ENCODE assay signal across 29 cellular contexts in the genomic region with DNA sequence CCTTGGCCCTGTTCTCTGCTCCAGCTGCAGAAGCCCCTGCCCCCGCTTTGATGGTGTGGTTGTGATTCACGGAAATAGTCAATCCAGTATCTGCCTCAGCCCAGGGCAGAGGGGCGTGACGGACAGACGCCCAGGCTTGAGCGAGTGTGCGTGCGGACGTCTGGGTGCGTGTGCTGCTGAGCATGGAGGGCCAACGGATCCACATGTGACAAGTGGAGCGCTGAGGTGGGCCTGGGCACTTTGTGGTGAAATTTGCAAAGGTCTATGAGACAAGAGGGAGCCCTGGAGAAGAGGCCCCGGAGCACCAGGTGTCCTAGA.
DNase-seq lines count a peak whose midpoint lies in the region; ATAC-seq and TF ChIP-seq lines count a peak whose summit lies in the region.
"Had no signal": no experiment of that assay in that cellular context is flagged by ENCODE, and none has a peak within 500 bp of the region (broad histone marks: within the 10 kb centered on the region; RNA-seq: fewer than 3 reads in every experiment).

No MANE protein-coding gene starts in this region.

- no peaks in the 10 kb centered on the region for H3K9me3 ChIP-seq in T-helper 17 cell (ENCODE audit: control insufficient read depth, low read length, poor library complexity, severe bottlenecking)
- H3K9me3 ChIP-seq in BE2C = no peaks in the 10 kb centered on the region
- H3K9me3 ChIP-seq: neutrophil had no signal

- no peaks in the 10 kb centered on the region for H3K36me3 ChIP-seq in BE2C
- H3K36me3 ChIP-seq: adrenal gland, gastrocnemius medialis, neutrophil, transverse colon had no signal

- no peak for ATAC-seq in activated CD4-positive, CD25-positive, alpha-beta regulatory T cell treated with anti-CD3 and anti-CD28 coated beads, Interleukin-2, amount 50 U/mL, for 24 hours
- no peak for ATAC-seq in T-helper 17 cell
- peak; percentile 11 for ATAC-seq in stimulated activated memory B cell treated with anti-CD40 and anti-IgM and Interleukin-4, amounts not matched to agents 10 μg/mL and 1 μg/mL and 100 μg/mL, for 72 hours
- ATAC-seq: gastrocnemius medialis, HCT116, Panc1, sciatic nerve had no signal

- peak overlapping the region; percentile 59 for H3K4me3 Mint-ChIP-seq in T-helper 17 cell
- H3K4me3 Mint-ChIP-seq in glutamatergic neuron (ENCODE audit: unreplicated experiment) = no peak overlapping the region
- no peak overlapping the region for H3K4me3 Mint-ChIP-seq in stimulated activated memory B cell treated with anti-CD40 and anti-IgM and Interleukin-4, amounts not matched to agents 10 μg/mL and 1 μg/mL and 100 μg/mL, for 72 hours
- H3K4me3 Mint-ChIP-seq: activated CD4-positive, alpha-beta T cell treated with anti-CD3 and anti-CD28 coated beads, Interleukin-2, amount 10 ng/mL, durations not matched to agents 24 days and 14 days; brain had no signal

- H3K27me3 Mint-ChIP-seq in T-helper 17 cell (peaks cover 32% of the 10 kb centered on the region), glutamatergic neuron (ENCODE audit: unreplicated experiment) (no peaks in the 10 kb centered on the region)
- H3K27me3 Mint-ChIP-seq in stimulated activated memory B cell treated with anti-CD40 and anti-IgM and Interleukin-4, amounts not matched to agents 10 μg/mL and 1 μg/mL and 100 μg/mL, for 72 hours = peaks cover 41% of the 10 kb centered on the region
- H3K27me3 Mint-ChIP-seq: brain had no signal

- peaks cover 10% of the 10 kb centered on the region for H3K4me1 Mint-ChIP-seq in T-helper 17 cell
- H3K4me1 Mint-ChIP-seq in glutamatergic neuron (ENCODE audit: low read depth, unreplicated experiment) = peaks cover 5% of the 10 kb centered on the region
- H3K4me1 Mint-ChIP-seq in stimulated activated memory B cell treated with anti-CD40 and anti-IgM and Interleukin-4, amounts not matched to agents 10 μg/mL and 1 μg/mL and 100 μg/mL, for 72 hours = no peaks in the 10 kb centered on the region
- H3K4me1 Mint-ChIP-seq: activated CD4-positive, alpha-beta T cell treated with anti-CD3 and anti-CD28 coated beads, Interleukin-2, amount 10 ng/mL, durations not matched to agents 24 days and 14 days had no signal

- DNase-seq in activated CD4-positive, CD25-positive, alpha-beta regulatory T cell treated with anti-CD3 and anti-CD28 coated beads, Interleukin-2, amount 50 U/mL, for 72 hours = peak; percentile 6
- DNase-seq in T-helper 17 cell (no peak), glutamatergic neuron (no peak), NCI-H1092 (lab: John Stamatoyannopoulos, UW) (no peak), BE2C (no peak), anterior cingulate cortex (lab: John Stamatoyannopoulos, UW) (no peak)
- DNase-seq: 8988T; activated CD4-positive, alpha-beta T cell treated with anti-CD3 and anti-CD28 coated beads, Interleukin-2, amount 10 ng/mL, durations not matched to agents 24 days and 14 days; activated naive CD4-positive, alpha-beta T cell treated with Interleukin-2 at 50 U/mL for 16 hours; DND-41; gastrocnemius medialis; GF-D8; hippocampal formation; MV-4-11; NCI-H345; NCI-H69; SHP77 treated with DMSO at 0.1 percent for 48 hours; stimulated activated CD4-positive, alpha-beta T cell treated with anti-CD3 and anti-CD28 coated beads, Interleukin-12 subunit alpha, Interleukin-12 subunit beta, amount 100 ng/mL, for 4 hours; stimulated activated CD4-positive, alpha-beta T cell treated with anti-CD3 and anti-CD28 coated beads, Interleukin-4, amount 100 ng/mL, for 24 hours; T1000; transverse colon had no signal

- H3K36me3 Mint-ChIP-seq in T-helper 17 cell (ENCODE audit: low read depth) (no peaks in the 10 kb centered on the region), glutamatergic neuron (ENCODE audit: unreplicated experiment) (peaks cover 22% of the 10 kb centered on the region)
- peaks cover 12% of the 10 kb centered on the region for H3K36me3 Mint-ChIP-seq in stimulated activated memory B cell treated with anti-CD40 and anti-IgM and Interleukin-4, amounts not matched to agents 10 μg/mL and 1 μg/mL and 100 μg/mL, for 72 hours

- peaks cover 5% of the 10 kb centered on the region for H3K9me3 Mint-ChIP-seq in glutamatergic neuron (ENCODE audit: unreplicated experiment)
- peaks cover 9% of the 10 kb centered on the region for H3K9me3 Mint-ChIP-seq in stimulated activated memory B cell treated with anti-CD40 and anti-IgM and Interleukin-4, amounts not matched to agents 10 μg/mL and 1 μg/mL and 100 μg/mL, for 72 hours

- TF ChIP-seq CTCF in glutamatergic neuron (IDR thresholded peaks at IDR 0.05; ENCODE audit: partially characterized antibody, unreplicated experiment) = no peak
- TF ChIP-seq CTCF in BE2C (IDR thresholded peaks at IDR 0.05; ENCODE audit: low read depth, low read length) = no peak

- no peak overlapping the region for H3K4me3 ChIP-seq in BE2C (ENCODE audit: low read depth, low read length)
- H3K4me3 ChIP-seq: adrenal gland, gastrocnemius medialis, transverse colon had no signal

- no peaks in the 10 kb centered on the region for H3K27me3 ChIP-seq in BE2C
- H3K27me3 ChIP-seq: adrenal gland, gastrocnemius medialis, transverse colon had no signal

- peak overlapping the region; percentile 45 for H3K27ac Mint-ChIP-seq in T-helper 17 cell
- H3K27ac Mint-ChIP-seq in glutamatergic neuron (ENCODE audit: unreplicated experiment) = peak overlapping the region; percentile 55
- H3K27ac Mint-ChIP-seq in stimulated activated memory B cell treated with anti-CD40 and anti-IgM and Interleukin-4, amounts not matched to agents 10 μg/mL and 1 μg/mL and 100 μg/mL, for 72 hours = no peak overlapping the region
- H3K27ac Mint-ChIP-seq: activated CD4-positive, alpha-beta T cell treated with anti-CD3 and anti-CD28 coated beads, Interleukin-2, amount 10 ng/mL, durations not matched to agents 24 days and 14 days had no signal

- peaks cover 8% of the 10 kb centered on the region for H3K4me1 ChIP-seq in BE2C
- H3K4me1 ChIP-seq: adrenal gland, gastrocnemius medialis, transverse colon had no signal
